Comparison of ENCODE assay signal across 8 cellular contexts in the genomic region with DNA sequence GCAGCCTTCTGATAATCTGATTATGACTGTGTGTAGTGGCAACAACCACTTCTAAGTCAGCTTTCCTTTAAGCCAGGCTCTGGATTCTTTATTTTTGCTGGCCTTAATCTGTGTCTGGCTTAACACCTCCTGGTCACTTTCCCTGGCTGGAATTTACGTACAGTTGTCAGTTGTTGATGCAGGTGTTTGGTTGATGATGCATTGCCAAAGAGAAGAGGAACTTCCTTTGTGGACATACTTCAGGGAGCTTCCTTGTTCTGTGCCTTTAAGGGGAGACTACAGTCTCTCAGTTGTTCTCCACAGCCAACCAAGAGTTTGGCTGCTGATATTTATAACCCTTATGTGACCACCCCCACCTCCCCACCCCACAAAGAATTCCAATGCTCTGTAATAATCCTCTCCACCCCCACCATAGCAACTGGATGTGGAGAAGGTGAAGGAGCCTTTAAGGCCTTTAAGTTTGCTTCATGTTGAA.
DNase-seq lines count a peak whose midpoint lies in the region; ATAC-seq and TF ChIP-seq lines count a peak whose summit lies in the region.

No MANE protein-coding gene starts in this region.

- H3K27me3 Mint-ChIP-seq in T-helper 2 cell treated with Interferon-gamma antibody and Interleukin-4, amounts not matched to agents 5 μg/mL and 100 μg/mL, for 36 hours (ENCODE audit: low read depth): no peaks in the 10 kb centered on the region

- peaks cover 38% of the 10 kb centered on the region for H3K36me3 Mint-ChIP-seq in T-helper 2 cell treated with Interferon-gamma antibody and Interleukin-4, amounts not matched to agents 5 μg/mL and 100 μg/mL, for 36 hours (ENCODE audit: low read depth)

- TSS peak; percentile 50 for BruUV-seq in PC-9 (replicated peaks; lab: Mats Ljungman, UMichigan)

- H3K9me3 ChIP-seq in PC-9 (ENCODE audit: insufficient read depth, low read depth) (no peaks in the 10 kb centered on the region), fibroblast of lung (ENCODE audit: control insufficient read depth, insufficient read depth, low read depth, low read length) (no peaks in the 10 kb centered on the region)

- TF ChIP-seq CTCF in PC-9 (conservative IDR thresholded peaks at IDR 0.05) (no peak), fibroblast of lung (conservative IDR thresholded peaks at IDR 0.05 in 1 of 2, IDR thresholded peaks at IDR 0.05 in 1 of 2; ENCODE audit: low read depth in 1 of 2, low read length in 2 of 2) (no peak)

- DNase-seq in GF-D8 (lab: John Stamatoyannopoulos, UW) (peak; percentile 38), PC-9 (peak; percentile 60 to 95), fibroblast of lung (ENCODE audit: low read depth in 2 of 2) (peak; percentile 74 to 96), pons (ENCODE audit: low spot score) (peak; percentile 49), DMS79 treated with DMSO at 0.1 percent for 48 hours (lab: John Stamatoyannopoulos, UW) (no peak), UCSD-AML1 (lab: John Stamatoyannopoulos, UW; ENCODE audit: unreplicated experiment) (no peak)
- DNase-seq in T-helper 2 cell treated with Interferon-gamma antibody and Interleukin-4, amounts not matched to agents 5 μg/mL and 100 μg/mL, for 36 hours (ENCODE audit: low spot score): no peak

- H2AFZ ChIP-seq in PC-9 (no peak overlapping the region), fibroblast of lung (ENCODE audit: low read length) (no peak overlapping the region)

- H3K36me3 ChIP-seq in PC-9 (ENCODE audit: low read depth) (no peaks in the 10 kb centered on the region), fibroblast of lung (ENCODE audit: control insufficient read depth, insufficient read depth, low read length) (no peaks in the 10 kb centered on the region)

- H3K4me1 ChIP-seq in PC-9 (replicated peaks; ENCODE audit: insufficient read depth): peaks cover 90% of the 10 kb centered on the region
- peaks cover 61% of the 10 kb centered on the region for H3K4me1 ChIP-seq in fibroblast of lung (ENCODE audit: control insufficient read depth, extremely low read depth, insufficient read depth, low read length)

- H3K4me2 ChIP-seq in PC-9 (peak overlapping the region; percentile 69), fibroblast of lung (ENCODE audit: extremely low read depth, insufficient read depth, low read length) (peak overlapping the region; percentile 86)

- ATAC-seq in GM18519 (IDR thresholded peaks at IDR 0.05; ENCODE audit: low FRiP score, unreplicated experiment): no peak

- no peak overlapping the region for H3K27ac Mint-ChIP-seq in T-helper 2 cell treated with Interferon-gamma antibody and Interleukin-4, amounts not matched to agents 5 μg/mL and 100 μg/mL, for 36 hours

- peak overlapping the region; percentile 93 for H3K27ac ChIP-seq in PC-9
- peak overlapping the region; percentile 40 for H3K27ac ChIP-seq in fibroblast of lung (ENCODE audit: insufficient read depth, low read length)

- peak overlapping the region; percentile 16; the same call in 1 of the 2 replicates for H3K4me3 ChIP-seq in PC-9
- no peak overlapping the region for H3K4me3 ChIP-seq in fibroblast of lung (replicated peaks in 1 of 4; ENCODE audit: control extremely low read depth in 1 of 4, insufficient read depth in 1 of 4, low read depth in 3 of 4, low read length in 4 of 4)

- H3K4me1 Mint-ChIP-seq in T-helper 2 cell treated with Interferon-gamma antibody and Interleukin-4, amounts not matched to agents 5 μg/mL and 100 μg/mL, for 36 hours (ENCODE audit: low read depth): peaks cover 56% of the 10 kb centered on the region

- H3K9me3 Mint-ChIP-seq in T-helper 2 cell treated with Interferon-gamma antibody and Interleukin-4, amounts not matched to agents 5 μg/mL and 100 μg/mL, for 36 hours: no peaks in the 10 kb centered on the region

- no peak overlapping the region for H3K9ac ChIP-seq in fibroblast of lung (ENCODE audit: insufficient read depth, low read length)

- intact Hi-C loops in PC-9 (cut with micrococcal nuclease; ENCODE audit: unreplicated experiment): loop anchor here (2.0 to 10.0 kb wide), 3 partner anchors 138 to 441 kb away; no protein-coding TSS in a partner anchor

- CTCF ChIA-PET in PC-9 (lab: Charles Lee): interaction anchor here (1.0 to 2.2 kb wide), 4 partner anchors 12 to 203 kb away, joined by 3 to 12 read pairs (median 6); no protein-coding TSS in a partner anchor

- peaks cover 48% of the 10 kb centered on the region for H3K79me2 ChIP-seq in PC-9 (ENCODE audit: low read depth)
- H3K79me2 ChIP-seq in fibroblast of lung (ENCODE audit: control insufficient read depth, insufficient read depth, low read length): peaks cover 59% of the 10 kb centered on the region

- H3K9me2 ChIP-seq in PC-9 (ENCODE audit: insufficient read depth): no peaks in the 10 kb centered on the region

- POLR2A ChIA-PET in PC-9 (lab: Charles Lee; ENCODE audit: unreplicated experiment): interaction anchor here (0.6 to 1.4 kb wide), 3 partner anchors 11 to 119 kb away, joined by 3 to 15 read pairs (median 7); no protein-coding TSS in a partner anchor

- H3K27me3 ChIP-seq in PC-9 (ENCODE audit: insufficient read depth, low read depth) (no peaks in the 10 kb centered on the region), fibroblast of lung (ENCODE audit: control insufficient read depth, insufficient read depth, low read length) (no peaks in the 10 kb centered on the region)

- H4K20me1 ChIP-seq in PC-9 (ENCODE audit: insufficient read depth) (no peaks in the 10 kb centered on the region), fibroblast of lung (ENCODE audit: control insufficient read depth, extremely low read depth, insufficient read depth, low read length) (no peaks in the 10 kb centered on the region)

- H3K4me3 Mint-ChIP-seq in T-helper 2 cell treated with Interferon-gamma antibody and Interleukin-4, amounts not matched to agents 5 μg/mL and 100 μg/mL, for 36 hours: no peak overlapping the region

- H3F3A ChIP-seq in PC-9 (ENCODE audit: insufficient read depth, low read depth): peaks cover 83% of the 10 kb centered on the region

Comparison
In these comparisons a context has a peak if more than half of its experiments do, and no peak if none do; other contexts are left out.
1. DNase-seq: peak in GF-D8 (single experiment), PC-9 (2 of 2), fibroblast of lung (2 of 2) and pons (single experiment); none in T-helper 2 cell treated with Interferon-gamma antibody and Interleukin-4, amounts not matched to agents 5 μg/mL and 100 μg/mL, for 36 hours (single experiment), DMS79 treated with DMSO at 0.1 percent for 48 hours (single experiment) and UCSD-AML1 (single experiment).